1 cellular context compared by ENCODE assay signal in genomic region chr19:1237754-1238372, GRCh38.
A peak's percentile ranks its signal among the peaks of the same experiment; 100 is the strongest.
TF ChIP-seq lines count a peak whose summit lies in the region.

A gene with protein sequence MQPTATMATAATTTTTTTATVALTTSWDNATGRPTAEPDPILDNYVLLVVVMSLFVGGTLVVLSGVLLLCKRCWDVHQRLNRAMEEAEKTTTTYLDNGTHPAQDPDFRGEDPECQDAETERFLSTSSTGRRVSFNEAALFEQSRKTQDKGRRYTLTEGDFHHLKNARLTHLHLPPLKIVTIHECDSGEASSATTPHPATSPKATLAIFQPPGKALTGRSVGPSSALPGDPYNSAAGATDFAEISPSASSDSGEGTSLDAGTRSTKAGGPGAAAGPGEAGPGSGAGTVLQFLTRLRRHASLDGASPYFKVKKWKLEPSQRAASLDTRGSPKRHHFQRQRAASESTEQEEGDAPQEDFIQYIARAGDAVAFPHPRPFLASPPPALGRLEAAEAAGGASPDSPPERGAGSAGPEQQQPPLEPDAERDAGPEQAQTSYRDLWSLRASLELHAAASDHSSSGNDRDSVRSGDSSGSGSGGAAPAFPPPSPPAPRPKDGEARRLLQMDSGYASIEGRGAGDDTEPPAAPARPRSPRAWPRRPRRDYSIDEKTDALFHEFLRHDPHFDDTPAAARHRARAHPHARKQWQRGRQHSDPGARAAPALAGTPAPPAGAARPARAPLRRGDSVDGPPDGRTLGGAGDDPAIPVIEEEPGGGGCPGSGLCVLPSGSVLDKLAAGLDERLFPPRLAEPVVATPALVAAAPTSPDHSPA (minus strand): TSS chr19:1238005. CDS start chr19:1236100, 1,905 bp downstream.

TF ChIP-seq in K562, 482 proteins besides CTCF, POLR2A, EP300 and RAD21 (continued from another document):
- TF ChIP-seq TAF1 (IDR thresholded peaks at IDR 0.05; ENCODE audit: control insufficient read depth, extremely low read depth, insufficient read depth, low read length, severe bottlenecking) (peak; percentile 35), HIVEP1 (CRISPR knock-in tag; IDR thresholded peaks at IDR 0.05) (no peak), GMEB1 (CRISPR knock-in tag; IDR thresholded peaks at IDR 0.05) (peak; percentile 33; the same call in 1 of the 2 replicates), NRF1 (conservative IDR thresholded peaks at IDR 0.05 in 1 of 2, IDR thresholded peaks at IDR 0.05 in 1 of 2) (peak; percentile 19 to 22; a peak in 1 of 4 replicates), HDAC3 (IDR thresholded peaks at IDR 0.05; ENCODE audit: borderline replicate concordance, partially characterized antibody) (no peak)
- TF ChIP-seq, protein P1, sequence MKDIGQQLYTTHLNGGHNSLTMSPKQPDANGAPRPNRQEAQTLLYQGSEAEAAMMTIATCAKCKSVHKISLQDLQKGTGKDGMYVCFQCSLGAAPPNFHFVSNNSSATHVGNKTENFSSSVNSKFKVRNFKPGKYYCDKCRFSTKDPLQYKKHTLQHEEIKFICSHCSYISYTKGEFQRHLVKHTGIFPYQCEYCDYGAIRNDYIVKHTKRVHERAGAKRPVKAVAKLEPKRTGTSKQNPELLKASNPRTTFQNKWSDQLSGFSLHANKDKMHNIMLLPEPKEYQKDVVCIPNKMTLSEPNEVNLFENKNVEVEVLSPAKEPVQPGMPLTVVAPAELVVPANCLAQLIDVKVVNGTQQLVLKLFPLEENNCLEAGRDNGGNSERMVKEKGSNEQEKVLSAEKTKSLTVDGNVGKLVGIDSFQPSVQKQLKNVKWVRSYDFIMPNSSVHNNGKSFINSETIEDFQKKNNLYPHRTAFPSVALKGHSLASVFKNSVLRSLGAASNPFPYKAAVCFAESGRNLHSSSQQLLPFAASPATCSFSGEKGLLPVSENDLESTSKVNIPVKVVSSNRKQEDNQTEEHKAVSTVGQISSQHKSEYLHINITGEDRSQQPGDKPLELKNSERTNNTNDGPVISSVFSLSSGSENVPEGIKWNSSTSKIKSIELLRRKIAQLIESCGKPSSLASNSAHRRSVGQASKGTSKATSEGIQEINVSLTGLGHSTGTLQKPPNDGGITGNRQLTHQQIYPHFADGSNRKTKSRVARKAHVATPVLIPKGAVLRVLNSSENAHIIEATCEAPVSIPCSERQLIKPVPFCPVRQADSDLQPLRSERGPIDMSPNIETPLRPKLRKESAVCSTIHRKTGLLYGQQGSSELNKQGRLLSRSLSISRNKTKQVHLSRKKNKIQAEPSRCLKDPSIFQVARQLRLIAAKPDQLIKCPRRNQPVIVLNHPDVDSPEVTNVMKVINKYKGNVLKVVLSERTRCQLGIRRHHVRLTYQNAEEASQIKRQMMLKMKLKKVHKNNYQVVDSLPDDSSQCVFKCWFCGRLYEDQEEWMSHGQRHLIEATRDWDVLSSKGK (CRISPR knock-in tag; IDR thresholded peaks at IDR 0.05) = no peak
